33 cellular contexts compared by ENCODE assay signal in the genomic region with DNA sequence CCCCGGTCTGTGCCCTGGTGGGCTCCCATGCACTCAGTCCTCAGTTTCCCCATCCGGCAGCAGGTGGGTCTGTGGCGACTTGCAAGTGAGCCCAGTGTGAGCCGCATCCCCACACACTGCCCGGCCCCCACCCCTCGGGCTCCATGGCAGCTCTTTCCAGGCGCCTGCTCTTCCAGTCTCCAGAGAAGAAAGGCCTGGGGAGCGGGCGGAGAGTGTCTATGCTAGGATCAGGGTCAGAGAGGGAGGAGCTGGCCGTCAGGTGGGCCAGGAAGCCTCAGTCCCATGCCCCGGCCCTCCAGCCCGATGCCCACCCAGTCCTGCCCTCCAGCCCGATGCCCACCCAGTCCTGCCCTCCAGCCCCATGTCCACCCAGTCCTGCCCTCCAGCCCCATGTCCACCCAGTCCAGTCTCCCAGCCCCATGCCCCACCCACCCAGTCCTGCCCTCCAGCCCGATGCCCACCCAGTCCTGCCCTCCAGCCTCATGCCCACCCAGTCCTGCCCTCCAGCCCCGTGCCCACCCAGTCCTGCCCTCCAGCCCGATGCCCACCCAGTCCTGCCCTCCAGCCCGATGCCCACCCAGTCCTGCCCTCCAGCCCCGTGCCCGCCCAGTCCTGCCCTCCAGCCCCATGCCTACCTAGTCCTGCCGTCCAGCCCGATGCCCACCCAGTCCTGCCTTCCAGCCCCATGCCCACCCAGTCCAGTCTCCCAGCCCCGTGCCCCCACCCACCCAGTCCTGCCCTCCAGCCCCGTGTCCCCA. TPM values are rescaled to one million over a fixed set of nuclear protein-coding genes. Genes with fewer than 3 reads are reported as not detected.
DNase-seq lines count a peak whose midpoint lies in the region; ATAC-seq, FAIRE-seq and TF ChIP-seq lines count a peak whose summit lies in the region.
"Had no signal": no experiment of that assay in that cellular context is flagged by ENCODE, and none has a peak within 500 bp of the region (broad histone marks: within the 10 kb centered on the region; RNA-seq: fewer than 3 reads in every experiment).

No MANE protein-coding gene starts in this region.

- H3K36me3 ChIP-seq in HepG2 (replicated peaks in 1 of 2; ENCODE audit: control insufficient read depth in 1 of 2, insufficient read depth in 2 of 2, low read length in 2 of 2) (no peaks in the 10 kb centered on the region), right lobe of liver (no peaks in the 10 kb centered on the region), Panc1 (ENCODE audit: control insufficient read depth, insufficient read depth, low read length) (no peaks in the 10 kb centered on the region), K562 (ENCODE audit: control insufficient read depth, insufficient read depth, low read length) (no peaks in the 10 kb centered on the region; the same call in 2 of the 3 replicates)
- H3K36me3 ChIP-seq: BE2C had no signal

- no peak for TF ChIP-seq RAD21 in HepG2 (CRISPR knock-in tag; IDR thresholded peaks at IDR 0.05)
- TF ChIP-seq RAD21 in K562 (CRISPR knock-in tag; conservative IDR thresholded peaks at IDR 0.05 in 1 of 2, IDR thresholded peaks at IDR 0.05 in 1 of 2): no peak

- no peaks in the 10 kb centered on the region for H3K9me1 ChIP-seq in K562 (ENCODE audit: control insufficient read depth, insufficient read depth, low read length)

- CTCF ChIA-PET in HepG2 (lab: Yijun Ruan, JAX; ENCODE audit: low intra/inter-chr PET ratio, low total read pairs) (no interaction called here), Panc1 (lab: Charles Lee) (interaction anchor here (1.1 kb wide), 1 partner anchor 17 kb away, joined by 3 read pairs; no protein-coding TSS in a partner anchor), K562 (lab: Yijun Ruan, JAX; ENCODE audit: low intra/inter-chr PET ratio) (no interaction called here)

- no peak overlapping the region for H3K9ac ChIP-seq in HepG2 (ENCODE audit: insufficient read depth, low read depth, low read length)
- no peak overlapping the region for H3K9ac ChIP-seq in K562 (ENCODE audit: insufficient read depth in 1 of 2, low read depth in 2 of 2, low read length in 2 of 2)
- H3K9ac ChIP-seq: BLaER1; BLaER1 treated with 17β-estradiol and CSF1 and Interleukin-3, amounts not matched to agents 10 nM and 100 nM had no signal

- H3K9me3 ChIP-seq in HepG2 (ENCODE audit: low read length) (peaks cover 9% of the 10 kb centered on the region; the same call in 1 of the 2 replicates), right lobe of liver (no peaks in the 10 kb centered on the region), Panc1 (ENCODE audit: control insufficient read depth, insufficient read depth, low read depth, low read length) (no peaks in the 10 kb centered on the region), K562 (replicated peaks; ENCODE audit: control insufficient read depth, insufficient read depth, low read depth, low read length) (peaks cover 13% of the 10 kb centered on the region)
- H3K9me3 ChIP-seq: BE2C; BLaER1; BLaER1 treated with 17β-estradiol and CSF1 and Interleukin-3, amounts not matched to agents 10 nM and 100 nM had no signal

- intact Hi-C loops in HepG2 (cut with micrococcal nuclease; ENCODE audit: unreplicated experiment): no loop called here
- intact Hi-C loops in right lobe of liver (cut with DNase I): no loop called here
- intact Hi-C loops in Panc1 (cut with micrococcal nuclease; ENCODE audit: unreplicated experiment): no loop called here
- intact Hi-C loops in K562 (cut with micrococcal nuclease): no loop called here

- no peak for TF ChIP-seq CTCF in HepG2 (CRISPR knock-in tag; IDR thresholded peaks at IDR 0.05)
- TF ChIP-seq CTCF in right lobe of liver (IDR thresholded peaks at IDR 0.05): no peak
- no peak for TF ChIP-seq CTCF in Panc1 (IDR thresholded peaks at IDR 0.05)
- no peak for TF ChIP-seq CTCF in K562 (IDR thresholded peaks at IDR 0.05 in 2 of 3, conservative IDR thresholded peaks at IDR 0.05 in 1 of 3; ENCODE audit: insufficient read depth in 2 of 3, low read depth in 1 of 3, low read length in 3 of 3)

- H3K79me2 ChIP-seq in HepG2 (ENCODE audit: insufficient read depth, low read length) (no peaks in the 10 kb centered on the region), K562 (ENCODE audit: control insufficient read depth, insufficient read depth, low read length) (no peaks in the 10 kb centered on the region)

- 93% methylated on average over 20 of the region's 23 CpGs for WGBS in HepG2 (ENCODE audit: low lambda C conversion rate)
- 93% methylated on average over 3 of the region's 23 CpGs for WGBS in right lobe of liver (ENCODE audit: insufficient coverage, low coverage, low lambda C conversion rate, missing lambda C conversion rate)
- WGBS in K562 (ENCODE audit: insufficient coverage, low coverage, missing lambda C conversion rate): 80% methylated on average over 8 of the region's 23 CpGs

- H2AFZ ChIP-seq in HepG2 (ENCODE audit: low read length): no peak overlapping the region
- no peak overlapping the region for H2AFZ ChIP-seq in K562 (ENCODE audit: low read depth, low read length)

- peaks cover 10% of the 10 kb centered on the region; the same call in 1 of the 2 replicates for H4K20me1 ChIP-seq in HepG2 (ENCODE audit: insufficient read depth, low read length)
- H4K20me1 ChIP-seq in K562 (replicated peaks; ENCODE audit: control insufficient read depth, insufficient read depth, low read length): peaks cover 16% of the 10 kb centered on the region

- H3K4me2 ChIP-seq in HepG2 (ENCODE audit: low read depth, low read length) (no peak overlapping the region), K562 (ENCODE audit: insufficient read depth, low read length) (no peak overlapping the region)
- H3K4me2 ChIP-seq: A549 had no signal

- no peak for ATAC-seq in HepG2
- no peak for ATAC-seq in right lobe of liver
- ATAC-seq in Panc1: peak; percentile 33; the same call in 1 of the 2 replicates
- no peak for ATAC-seq in K562
- ATAC-seq: CD8-positive, alpha-beta T cell had no signal

- H3K4me1 ChIP-seq in HepG2 (ENCODE audit: insufficient read depth, low read length) (no peaks in the 10 kb centered on the region), right lobe of liver (no peaks in the 10 kb centered on the region), Panc1 (ENCODE audit: control insufficient read depth, insufficient read depth, low read length) (no peaks in the 10 kb centered on the region), K562 (replicated peaks in 1 of 2; ENCODE audit: control insufficient read depth in 2 of 2, insufficient read depth in 2 of 2, low read length in 2 of 2) (peaks cover 0 to 64% of the 10 kb centered on the region in 2 experiments; a peak in 3 of 5 replicates)
- H3K4me1 ChIP-seq: A549, BE2C, Caco-2 had no signal

- BruUV-seq in HepG2 (replicated peaks; lab: Mats Ljungman, UMichigan): no TSS peak
- no TSS peak for BruUV-seq in Panc1 (replicated peaks; lab: Mats Ljungman, UMichigan)
- BruUV-seq in K562 (replicated peaks; lab: Mats Ljungman, UMichigan): no TSS peak

- no peak for TF ChIP-seq EP300 in HepG2 (IDR thresholded peaks at IDR 0.05; ENCODE audit: low read depth in 2 of 2, low read length in 2 of 2)
- TF ChIP-seq EP300 in HepG2 (CRISPR knock-in tag; IDR thresholded peaks at IDR 0.05; ENCODE audit: borderline replicate concordance): no peak
- no peak for TF ChIP-seq EP300 in K562 (IDR thresholded peaks at IDR 0.05; ENCODE audit: low read length)

- no peaks in the 10 kb centered on the region for H3K27me3 ChIP-seq in HepG2 (ENCODE audit: control insufficient read depth in 1 of 2, insufficient read depth in 2 of 2, low read length in 2 of 2)
- H3K27me3 ChIP-seq in right lobe of liver: no peaks in the 10 kb centered on the region
- no peaks in the 10 kb centered on the region for H3K27me3 ChIP-seq in Panc1 (ENCODE audit: control insufficient read depth, insufficient read depth, low read length)
- H3K27me3 ChIP-seq in K562 (ENCODE audit: control insufficient read depth in 2 of 2, insufficient read depth in 2 of 2, low read length in 2 of 2): no peaks in the 10 kb centered on the region; a peak in 2 of 5 replicates
- H3K27me3 ChIP-seq: BE2C; BLaER1; BLaER1 treated with 17β-estradiol and CSF1 and Interleukin-3, amounts not matched to agents 10 nM and 100 nM had no signal

- H3K4me3 ChIP-seq in HepG2 (replicated peaks in 1 of 3; ENCODE audit: insufficient read depth in 1 of 3, low read depth in 2 of 3, low read length in 3 of 3) (no peak overlapping the region), right lobe of liver (no peak overlapping the region), Panc1 (ENCODE audit: low read depth in 2 of 2, low read length in 2 of 2) (no peak overlapping the region), K562 (no peak overlapping the region)
- H3K4me3 ChIP-seq: A549; BLaER1; BLaER1 treated with 17β-estradiol and CSF1 and Interleukin-3, amounts not matched to agents 10 nM and 100 nM had no signal

- POLR2A ChIA-PET in HepG2 (lab: Yijun Ruan, JAX) (no interaction called here), Panc1 (lab: Charles Lee) (no interaction called here), K562 (lab: Yijun Ruan, JAX) (no interaction called here)

- H3K27ac ChIP-seq in HepG2 (ENCODE audit: extremely low read length, insufficient read depth, low read length) (no peak overlapping the region), right lobe of liver (no peak overlapping the region), Panc1 (ENCODE audit: low read length) (no peak overlapping the region), K562 (ENCODE audit: extremely low read depth, low read depth, low read length) (no peak overlapping the region)
- H3K27ac ChIP-seq: 22Rv1; A549; BLaER1 treated with 17β-estradiol and CSF1 and Interleukin-3, amounts not matched to agents 10 nM and 100 nM; C4-2B had no signal

- FAIRE-seq in HepG2 (lab: Jason Lieb, UNC): no peak
- no peak for FAIRE-seq in K562 (lab: Jason Lieb, UNC)
- FAIRE-seq: A204.1, A549, D721Med had no signal

- no peak for DNase-seq in HepG2 (ENCODE audit: low spot score)
- no peak for DNase-seq in right lobe of liver
- DNase-seq in Panc1 (ENCODE audit: low read depth, low spot score): no peak
- DNase-seq in K562 (ENCODE audit: extremely low read depth in 1 of 4, low spot score in 3 of 4): no peak
- DNase-seq in globus pallidus (ENCODE audit: low spot score): no peak
- DNase-seq in cortex of kidney (lab: John Stamatoyannopoulos, UW): no peak
- DNase-seq: 8988T; ACHN; AML-193; BE2C; C1 segment of cervical spinal cord; Caco-2; Calu3; CD4-positive, alpha-beta memory T cell; CD4-positive, alpha-beta T cell; CD4-positive, CD25-positive, alpha-beta regulatory T cell; CD8-positive, alpha-beta memory T cell; CD8-positive, alpha-beta T cell; COR-L47; DMS 273 treated with DMSO at 0.1 percent for 48 hours; DMS153; DMS53; DMS79; DMS79 treated with DMSO at 0.1 percent for 48 hours; DND-41; EL had no signal

- TF ChIP-seq POLR2A in HepG2 (IDR thresholded peaks at IDR 0.05; ENCODE audit: insufficient read depth in 1 of 2, low read depth in 2 of 2, low read length in 2 of 2) (no peak), right lobe of liver (IDR thresholded peaks at IDR 0.05) (no peak), K562 (conservative IDR thresholded peaks at IDR 0.05) (no peak)

- in situ Hi-C loops in HepG2 (cut with HindIII; ENCODE audit: extremely low pct_ligation_motif_present, low pct_unique_long_range_greater_than_20kb): no loop called here
- in situ Hi-C loops in Panc1 (cut with HindIII; ENCODE audit: low pct_unique_long_range_greater_than_20kb, low sequenced_read_pairs): no loop called here
- in situ Hi-C loops in K562 (cut with MboI): no loop called here

RNA-seq across cellular contexts. Expression of gene FBRSL1, which starts 49.2 kb away (rescaled TPM):
- total RNA-seq in HepG2 (2016; rRNA removed; fragmentation: Illumina TruSeq; extraction: Trizol) (3.7 and 7.9 TPM in 2 replicates), right lobe of liver (10 to 100 TPM; 16.2 to 27.6 (median 23.3) TPM), Panc1 (2021; ENCODE audit: unreplicated experiment) (104 TPM), K562 (2014; rRNA removed) (21.7 and 24.6 TPM in 2 replicates), K562 (2014; rRNA removed; fragmentation: Illumina TruSeq; extraction: Trizol) (1.1 and 1.3 TPM in 2 replicates), K562 (2015; rRNA removed; fragmentation: Illumina TruSeq; extraction: Trizol) (7.3 and 12.9 TPM in 2 replicates), K562 (2021) (112 and 129 TPM in 2 replicates)
- total RNA-seq in HepG2 (2016; cell fraction: cytosol; rRNA removed; fragmentation: Illumina TruSeq; extraction: Trizol; ENCODE audit: low read depth): 2.7 and 3.6 TPM in 2 replicates
- 5.4 and 6.9 TPM in 2 replicates for total RNA-seq in HepG2 (2016; cell fraction: insoluble cytoplasmic fraction; rRNA removed; fragmentation: Illumina TruSeq; extraction: Trizol)
- 7.0 and 9.3 TPM in 2 replicates for total RNA-seq in HepG2 (2016; cell fraction: membrane; rRNA removed; fragmentation: Illumina TruSeq; extraction: Trizol)
- 10.9 and 11.0 TPM in 2 replicates for total RNA-seq in HepG2 (2016; cell fraction: nucleus; rRNA removed; fragmentation: Illumina TruSeq; extraction: Trizol)
- polyA plus RNA-seq in HepG2 (2011; rRNA removed) (3.6 and 4.9 TPM in 2 replicates), K562 (2011; rRNA removed) (1.9 and 4.3 TPM in 2 replicates), K562 (2014; fragmentation: Illumina TruSeq; extraction: Trizol) (29.3 and 35.8 TPM in 2 replicates), K562 (2014; fragmentation: Nextera tagmentation; extraction: Ambion mirVana) (under 1 TPM; 0.24 to 0.29 TPM), K562 (2014; rRNA removed) (27.4 and 32.3 TPM in 2 replicates)
- polyA plus RNA-seq in HepG2 (2011; cell fraction: cytosol; rRNA removed): 3.0 and 6.0 TPM in 2 replicates
- polyA plus RNA-seq in HepG2 (2011; cell fraction: nucleus; rRNA removed): 50.9 and 76.3 TPM in 2 replicates
- polyA plus RNA-seq in HepG2 (2012): 25.5 and 31.0 TPM in 2 replicates
- polyA plus RNA-seq in HepG2 (2016; cell fraction: cytosol; fragmentation: Illumina TruSeq; extraction: Trizol; ENCODE audit: low read depth): 5.9 and 6.4 TPM in 2 replicates
- polyA plus RNA-seq in HepG2 (2016; cell fraction: insoluble cytoplasmic fraction; fragmentation: Illumina TruSeq; extraction: Trizol; ENCODE audit: low read depth): 20.0 and 28.2 TPM in 2 replicates
- 20.5 and 23.8 TPM in 2 replicates for polyA plus RNA-seq in HepG2 (2016; cell fraction: membrane; fragmentation: Illumina TruSeq; extraction: Trizol; ENCODE audit: low read depth)
- polyA plus RNA-seq in HepG2 (2016; cell fraction: nucleus; fragmentation: Illumina TruSeq; extraction: Trizol; ENCODE audit: insufficient read depth, low read depth): 64.1 and 69.3 TPM in 2 replicates
- 3.8 and 7.6 TPM in 2 replicates for polyA minus RNA-seq in HepG2 (2011; rRNA and poly(A)+ RNA removed; ENCODE audit: low replicate concordance)
- polyA minus RNA-seq in HepG2 (2011; cell fraction: cytosol; rRNA and poly(A)+ RNA removed): 17.3 and 28.7 TPM in 2 replicates
- polyA minus RNA-seq in HepG2 (2011; cell fraction: nucleus; rRNA and poly(A)+ RNA removed): 8.5 and 11.2 TPM in 2 replicates
- 132 TPM for polyA plus RNA-seq in Panc1 (2012; ENCODE audit: insufficient read length)
- 25.5 and 41.9 TPM in 2 replicates for total RNA-seq in K562 (2011; cell fraction: chromatin; rRNA removed; ENCODE audit: low replicate concordance)
- total RNA-seq in K562 (2011; cell fraction: nucleolus; rRNA removed): 25.0 and 40.7 TPM in 2 replicates
- total RNA-seq in K562 (2011; cell fraction: nucleoplasm; rRNA removed): 23.3 and 28.3 TPM in 2 replicates
- polyA plus RNA-seq in K562 (2011; cell fraction: cytosol; rRNA removed): 3.7 and 13.3 TPM in 2 replicates
- 16.7 and 51.7 TPM in 2 replicates for polyA plus RNA-seq in K562 (2011; cell fraction: nucleus; rRNA removed)
- 41.9 and 54.8 TPM in 2 replicates for polyA plus RNA-seq in K562 (2012)
- polyA minus RNA-seq in K562 (2011; rRNA and poly(A)+ RNA removed): 0.81 and 1.8 TPM in 2 replicates
- 21.0 and 29.9 TPM in 2 replicates for polyA minus RNA-seq in K562 (2011; cell fraction: cytosol; rRNA and poly(A)+ RNA removed)
- polyA minus RNA-seq in K562 (2011; cell fraction: nucleus; rRNA and poly(A)+ RNA removed): 9.0 and 9.3 TPM in 2 replicates

Comparison
In these comparisons a context has a peak if more than half of its experiments do, and no peak if none do; other contexts are left out.
1. Of the 241 proteins assayed by ChIP-seq in both HepG2 and K562: peak only in HepG2: none; only in K562: none; in both: HNRNPL; in neither: 240.